10 cellular contexts compared by ENCODE assay signal in genomic region chr12:103102225-103102744, GRCh38.
DNase-seq lines count a peak whose midpoint lies in the region; ATAC-seq, FAIRE-seq and TF ChIP-seq lines count a peak whose summit lies in the region.
"Had no signal": no experiment of that assay in that cellular context is flagged by ENCODE, and none has a peak within 500 bp of the region (broad histone marks: within the 10 kb centered on the region; RNA-seq: fewer than 3 reads in every experiment).

No MANE protein-coding gene starts in this region.

- H3K4me1 Mint-ChIP-seq in CD4-positive, alpha-beta T cell (ENCODE audit: low read depth): no peaks in the 10 kb centered on the region
- no peaks in the 10 kb centered on the region for H3K4me1 Mint-ChIP-seq in chondrocyte (ENCODE audit: low read depth)

- H3K36me3 ChIP-seq in HepG2 (replicated peaks in 1 of 2; ENCODE audit: control insufficient read depth in 1 of 2, insufficient read depth in 2 of 2, low read length in 2 of 2): no peaks in the 10 kb centered on the region
- no peaks in the 10 kb centered on the region for H3K36me3 ChIP-seq in body of pancreas (replicated peaks in 1 of 2; ENCODE audit: insufficient read depth in 1 of 2, low read depth in 2 of 2)

- no peak for TF ChIP-seq POLR2A in GM12891 (IDR thresholded peaks at IDR 0.05; ENCODE audit: low read depth, low read length)
- TF ChIP-seq POLR2A in HepG2 (IDR thresholded peaks at IDR 0.05; ENCODE audit: insufficient read depth in 1 of 2, low read depth in 2 of 2, low read length in 2 of 2): no peak
- no peak for TF ChIP-seq POLR2A in body of pancreas (IDR thresholded peaks at IDR 0.05)

- H2AFZ ChIP-seq in HepG2 (ENCODE audit: low read length): no peak overlapping the region

- H3K9ac ChIP-seq in HepG2 (ENCODE audit: insufficient read depth, low read depth, low read length): no peak overlapping the region

- TF ChIP-seq CTCF in HepG2 (CRISPR knock-in tag; IDR thresholded peaks at IDR 0.05): no peak
- no peak for TF ChIP-seq CTCF in CD4-positive, alpha-beta T cell (IDR thresholded peaks at IDR 0.05)
- no peak for TF ChIP-seq CTCF in chondrocyte (IDR thresholded peaks at IDR 0.05)
- no peak for TF ChIP-seq CTCF in body of pancreas (IDR thresholded peaks at IDR 0.05)

- no peaks in the 10 kb centered on the region for H4K20me1 ChIP-seq in HepG2 (ENCODE audit: insufficient read depth, low read length)

- no peaks in the 10 kb centered on the region for H3K9me3 Mint-ChIP-seq in CD4-positive, alpha-beta T cell
- peaks cover 2% of the 10 kb centered on the region for H3K9me3 Mint-ChIP-seq in chondrocyte (ENCODE audit: low read depth)

- no peaks in the 10 kb centered on the region for H3K4me1 ChIP-seq in HepG2 (ENCODE audit: insufficient read depth, low read length)
- no peaks in the 10 kb centered on the region for H3K4me1 ChIP-seq in body of pancreas

- no peaks in the 10 kb centered on the region for H3K36me3 Mint-ChIP-seq in CD4-positive, alpha-beta T cell (ENCODE audit: low read depth)
- H3K36me3 Mint-ChIP-seq in chondrocyte (ENCODE audit: low read depth): no peaks in the 10 kb centered on the region

- 13% methylated on average over 2 of the region's 2 CpGs for WGBS in HepG2 (ENCODE audit: low lambda C conversion rate)
- 57 to 64% methylated on average over 2 of the region's 2 CpGs for WGBS in body of pancreas, 2 donors

- no peak for TF ChIP-seq RAD21 in HepG2 (CRISPR knock-in tag; IDR thresholded peaks at IDR 0.05)

- CTCF ChIA-PET in HepG2 (lab: Yijun Ruan, JAX; ENCODE audit: low intra/inter-chr PET ratio, low total read pairs): no interaction called here
- CTCF ChIA-PET in CD4-positive, alpha-beta T cell (lab: Charles Lee): no interaction called here

- FAIRE-seq in GM12891 (lab: Jason Lieb, UNC) (peak; percentile 80), GM19239 (lab: Jason Lieb, UNC) (peak; percentile 86), HepG2 (lab: Jason Lieb, UNC) (no peak)

- no TSS peak for BruUV-seq in HepG2 (replicated peaks; lab: Mats Ljungman, UMichigan)

- H3K4me2 ChIP-seq in HepG2 (ENCODE audit: low read depth, low read length): no peak overlapping the region

- H3K27ac ChIP-seq in HepG2 (ENCODE audit: extremely low read length, insufficient read depth, low read length): no peak overlapping the region
- H3K27ac ChIP-seq in CD4-positive, alpha-beta T cell (ENCODE audit: low read depth, low read length): no peak overlapping the region
- H3K27ac ChIP-seq in body of pancreas: no peak overlapping the region

- in situ Hi-C loops in HepG2 (cut with HindIII; ENCODE audit: extremely low pct_ligation_motif_present, low pct_unique_long_range_greater_than_20kb): no loop called here

- peak; percentile 86 for ATAC-seq in HG02623 (IDR thresholded peaks at IDR 0.05; ENCODE audit: unreplicated experiment)
- peak; percentile 83 for ATAC-seq in HG03439 (IDR thresholded peaks at IDR 0.05; ENCODE audit: unreplicated experiment)
- no peak for ATAC-seq in HepG2
- ATAC-seq in CD4-positive, alpha-beta T cell (ENCODE audit: poor library complexity): no peak
- ATAC-seq in body of pancreas: no peak

- H3K79me2 ChIP-seq in HepG2 (ENCODE audit: insufficient read depth, low read length): no peaks in the 10 kb centered on the region

- no peak overlapping the region for H3K4me3 ChIP-seq in HepG2 (replicated peaks in 1 of 3; ENCODE audit: insufficient read depth in 1 of 3, low read depth in 2 of 3, low read length in 3 of 3)
- no peak overlapping the region for H3K4me3 ChIP-seq in body of pancreas

- DNase-seq in GM12891 (ENCODE audit: insufficient read length, low spot score): no peak
- DNase-seq in GM19239 (ENCODE audit: insufficient read length, low spot score): peak; percentile 22
- DNase-seq in HepG2 (ENCODE audit: low spot score): no peak
- no peak for DNase-seq in CD4-positive, alpha-beta T cell
- DNase-seq in chondrocyte (ENCODE audit: low spot score): no peak
- DNase-seq in body of pancreas: no peak
- DNase-seq: MV-4-11, trophoblast cell had no signal

- intact Hi-C loops in HepG2 (cut with micrococcal nuclease; ENCODE audit: unreplicated experiment): no loop called here
- intact Hi-C loops in CD4-positive, alpha-beta T cell (cut with DNase I, micrococcal nuclease): no loop called here
- intact Hi-C loops in body of pancreas (cut with DNase I): no loop called here

- H3K9me3 ChIP-seq in HepG2 (ENCODE audit: low read length) (no peaks in the 10 kb centered on the region), body of pancreas (no peaks in the 10 kb centered on the region)
- H3K9me3 ChIP-seq in CD4-positive, alpha-beta T cell (ENCODE audit: control insufficient read depth, low read length): no peaks in the 10 kb centered on the region

- no peak overlapping the region for H3K27ac Mint-ChIP-seq in CD4-positive, alpha-beta T cell
- no peak overlapping the region for H3K27ac Mint-ChIP-seq in chondrocyte (ENCODE audit: unreplicated experiment)

- no peak overlapping the region for H3K4me3 Mint-ChIP-seq in CD4-positive, alpha-beta T cell
- no peak overlapping the region for H3K4me3 Mint-ChIP-seq in chondrocyte (ENCODE audit: unreplicated experiment)

- TF ChIP-seq EP300 in HepG2 (IDR thresholded peaks at IDR 0.05; ENCODE audit: low read depth in 2 of 2, low read length in 2 of 2) (no peak), HepG2 (CRISPR knock-in tag; IDR thresholded peaks at IDR 0.05; ENCODE audit: borderline replicate concordance) (no peak)

- peaks cover 5% of the 10 kb centered on the region for H3K27me3 Mint-ChIP-seq in CD4-positive, alpha-beta T cell
- peaks cover 3% of the 10 kb centered on the region for H3K27me3 Mint-ChIP-seq in chondrocyte (ENCODE audit: low read depth)

- POLR2A ChIA-PET in HepG2 (lab: Yijun Ruan, JAX): no interaction called here
- POLR2A ChIA-PET in CD4-positive, alpha-beta T cell (lab: Charles Lee): no interaction called here

- H3K27me3 ChIP-seq in HepG2 (ENCODE audit: control insufficient read depth in 1 of 2, insufficient read depth in 2 of 2, low read length in 2 of 2) (no peaks in the 10 kb centered on the region), body of pancreas (no peaks in the 10 kb centered on the region)
- H3K27me3 ChIP-seq in CD4-positive, alpha-beta T cell (ENCODE audit: control insufficient read depth, insufficient read depth, low read length): no peaks in the 10 kb centered on the region

TF ChIP-seq in GM12891, 5 proteins besides CTCF, POLR2A, EP300 and RAD21:
- TF ChIP-seq SPI1 (IDR thresholded peaks at IDR 0.05; ENCODE audit: low read depth, low read length): no peak
- no peak for TF ChIP-seq TAF1 (IDR thresholded peaks at IDR 0.05; ENCODE audit: low read depth, low read length)
- no peak for TF ChIP-seq PAX5 (IDR thresholded peaks at IDR 0.05; ENCODE audit: insufficient read depth, low read length, severe bottlenecking)
- TF ChIP-seq POU2F2 (IDR thresholded peaks at IDR 0.05; ENCODE audit: low read depth, low read length): no peak
- TF ChIP-seq POLR2AphosphoS5 (IDR thresholded peaks at IDR 0.05; ENCODE audit: low read depth, low read length): no peak

TF ChIP-seq in HepG2, 621 proteins besides CTCF, POLR2A, EP300 and RAD21:
- TF ChIP-seq PLRG1 (conservative IDR thresholded peaks at IDR 0.05) (no peak), KLF12 (CRISPR knock-in tag; IDR thresholded peaks at IDR 0.05; ENCODE audit: borderline replicate concordance) (no peak), ZNF501 (CRISPR knock-in tag; IDR thresholded peaks at IDR 0.05) (no peak), ZBTB38 (CRISPR knock-in tag; IDR thresholded peaks at IDR 0.05) (no peak), ZNF605 (CRISPR knock-in tag; IDR thresholded peaks at IDR 0.05) (no peak), MTA3 (CRISPR knock-in tag; IDR thresholded peaks at IDR 0.05) (no peak), TCF7 (IDR thresholded peaks at IDR 0.05; ENCODE audit: low read depth) (no peak), ZNF709 (CRISPR knock-in tag; IDR thresholded peaks at IDR 0.05) (no peak), JDP2 (CRISPR knock-in tag; IDR thresholded peaks at IDR 0.05; ENCODE audit: borderline replicate concordance) (no peak), GABPB1 (CRISPR knock-in tag; IDR thresholded peaks at IDR 0.05) (no peak), PREB (CRISPR knock-in tag; IDR thresholded peaks at IDR 0.05) (no peak), ZSCAN31 (CRISPR knock-in tag; IDR thresholded peaks at IDR 0.05; ENCODE audit: low read depth) (no peak), MIER2 (CRISPR knock-in tag; IDR thresholded peaks at IDR 0.05) (no peak)

Comparison
In these comparisons a context has a peak if more than half of its experiments do, and no peak if none do; other contexts are left out.
1. ATAC-seq: peak in HG02623 (single experiment) and HG03439 (single experiment); none in HepG2 (single experiment), CD4-positive, alpha-beta T cell (single experiment) and body of pancreas (single experiment).